ENCODE assay signal across 7 cellular contexts in genomic region chr7:113625494-113626102, GRCh38.
"Had no signal": no experiment of that assay in that cellular context is flagged by ENCODE, and none has a peak within 500 bp of the region (broad histone marks: within the 10 kb centered on the region; RNA-seq: fewer than 3 reads in every experiment).

No MANE protein-coding gene starts in this region.

- FAIRE-seq: G401.6, GM12878, GM12891, GM12892, GM18507, GM19239 had no signal

- DNase-seq: GDM1 had no signal

- H3K4me3 ChIP-seq: GM12878 had no signal

- ATAC-seq: GM12878 had no signal
